In genomic region chr5:140734354-140734753, GRCh38 we compare ENCODE assay signal across 10 cellular contexts. TPM values are rescaled to one million over a fixed set of nuclear protein-coding genes. Genes with fewer than 3 reads are reported as not detected.
DNase-seq lines count a peak whose midpoint lies in the region; TF ChIP-seq lines count a peak whose summit lies in the region.
"Had no signal": no experiment of that assay in that cellular context is flagged by ENCODE, and none has a peak within 500 bp of the region (broad histone marks: within the 10 kb centered on the region; RNA-seq: fewer than 3 reads in every experiment).

No MANE protein-coding gene starts in this region.

- H3K4me1 Mint-ChIP-seq in Caco-2 (ENCODE audit: low read depth, unreplicated experiment): no peaks in the 10 kb centered on the region
- H3K4me1 Mint-ChIP-seq: natural killer cell had no signal

- no peak overlapping the region for H3K27ac Mint-ChIP-seq in Caco-2 (ENCODE audit: unreplicated experiment)
- H3K27ac Mint-ChIP-seq: natural killer cell had no signal

- no peaks in the 10 kb centered on the region for H3K36me3 Mint-ChIP-seq in Caco-2 (ENCODE audit: insufficient read depth, unreplicated experiment)
- H3K36me3 Mint-ChIP-seq: natural killer cell had no signal

- no peaks in the 10 kb centered on the region for H3K4me1 ChIP-seq in Caco-2

- H3K27me3 Mint-ChIP-seq in Caco-2 (ENCODE audit: insufficient read depth, unreplicated experiment): peaks cover 13% of the 10 kb centered on the region

- H3K4me3 ChIP-seq in Caco-2 (ENCODE audit: low read depth, low read length) (no peak overlapping the region), MG63 (no peak overlapping the region)

- no TSS peak for BruUV-seq in Caco-2 (replicated peaks; lab: Mats Ljungman, UMichigan)

- H3K36me3 ChIP-seq in Caco-2 (ENCODE audit: control insufficient read depth, insufficient read depth, low read length): no peaks in the 10 kb centered on the region
- no peaks in the 10 kb centered on the region for H3K36me3 ChIP-seq in MG63

- peak; percentile 50 to 52 for DNase-seq in Caco-2
- DNase-seq in MG63: peak; percentile 14
- peak; percentile 22 for DNase-seq in cerebellar cortex (ENCODE audit: low spot score)
- DNase-seq in myocyte (ENCODE audit: low read depth): peak; percentile 23
- DNase-seq in NCI-H1417 treated with DMSO at 0.1 percent for 48 hours (lab: John Stamatoyannopoulos, UW): no peak
- no peak for DNase-seq in stimulated activated CD4-positive, alpha-beta T cell treated with anti-CD3 and anti-CD28 coated beads, Interleukin-4, amount 100 ng/mL, for 24 hours
- DNase-seq in Kasumi-1 (lab: John Stamatoyannopoulos, UW): no peak
- no peak for DNase-seq in middle frontal gyrus (ENCODE audit: extremely low spot score, low spot score)
- DNase-seq: activated CD4-positive, alpha-beta T cell treated with anti-CD3 and anti-CD28 coated beads, Interleukin-2, amount 50 U/mL, for 1 hour; natural killer cell had no signal

- H3K27me3 ChIP-seq in Caco-2 (replicated peaks; ENCODE audit: control insufficient read depth, insufficient read depth, low read length): no peaks in the 10 kb centered on the region
- H3K27me3 ChIP-seq in MG63: peaks cover 17% of the 10 kb centered on the region

- no peak overlapping the region for H3K4me3 Mint-ChIP-seq in Caco-2 (ENCODE audit: unreplicated experiment)
- H3K4me3 Mint-ChIP-seq: natural killer cell had no signal

- TF ChIP-seq CTCF in Caco-2 (IDR thresholded peaks at IDR 0.05; ENCODE audit: insufficient read depth in 1 of 2, low read depth in 1 of 2, low read length in 1 of 2, severe bottlenecking in 1 of 2, unreplicated experiment in 1 of 2): peak; percentile 34 to 39

- POLR2A ChIA-PET in Caco-2 (lab: Charles Lee): no interaction called here

- intact Hi-C loops in Caco-2 (cut with micrococcal nuclease; ENCODE audit: unreplicated experiment): no loop called here

- H3K9me3 Mint-ChIP-seq in Caco-2 (ENCODE audit: unreplicated experiment): no peaks in the 10 kb centered on the region
- H3K9me3 Mint-ChIP-seq: natural killer cell had no signal

- no peaks in the 10 kb centered on the region for H3K9me3 ChIP-seq in Caco-2
- H3K9me3 ChIP-seq in MG63: peaks cover 3% of the 10 kb centered on the region; the same call in 1 of the 2 replicates

- CTCF ChIA-PET in Caco-2 (lab: Charles Lee): interaction anchor here (0.7 kb wide), 1 partner anchor 304 kb away, joined by 3 read pairs; no protein-coding TSS in a partner anchor

RNA-seq across cellular contexts. Expression of gene ZMAT2, which starts 34.1 kb away (rescaled TPM):
- 73.1 and 76.6 TPM in 2 replicates for total RNA-seq in Caco-2 (2022)
- total RNA-seq in MG63 (2014; rRNA removed; shearing (Covaris generic); ENCODE audit: low replicate concordance): 72.7 and 90.9 TPM in 2 replicates
- total RNA-seq in myocyte: 46.7 and 61.3 TPM in 2 replicates
- 98.9 TPM for polyA plus RNA-seq in myocyte (2012)

RNA-seq across cellular contexts. Expression of gene HARS2, which starts 43.1 kb away (rescaled TPM):
- total RNA-seq in Caco-2 (2022) (36.5 and 38.6 TPM in 2 replicates), myocyte (24.4 and 30.9 TPM in 2 replicates)
- 41.8 and 50.1 TPM in 2 replicates for total RNA-seq in MG63 (2014; rRNA removed; shearing (Covaris generic); ENCODE audit: low replicate concordance)
- polyA plus RNA-seq in myocyte (2012): 26.5 TPM

RNA-seq across cellular contexts. Expression of gene HARS1, which starts 43.2 kb away (rescaled TPM):
- 82.4 and 83.5 TPM in 2 replicates for total RNA-seq in Caco-2 (2022)
- 96.9 and 116 TPM in 2 replicates for total RNA-seq in MG63 (2014; rRNA removed; shearing (Covaris generic); ENCODE audit: low replicate concordance)
- 49.4 and 52.5 TPM in 2 replicates for total RNA-seq in myocyte
- 77.2 TPM for polyA plus RNA-seq in myocyte (2012)

RNA-seq across cellular contexts. Expression of gene PCDHA1, which starts 51.6 kb away (rescaled TPM):
- total RNA-seq in Caco-2 (2022) (0.07 TPM in 1 of 2 replicates, not detected in the other), myocyte (0.10 TPM in 1 of 2 replicates, not detected in the other)
- total RNA-seq in MG63 (2014; rRNA removed; shearing (Covaris generic); ENCODE audit: low replicate concordance): 0.10 TPM in 1 of 2 replicates, not detected in the other
- 0.01 TPM for polyA plus RNA-seq in myocyte (2012)
- total RNA-seq: natural killer cell had no signal

Comparison
In these comparisons a context has a peak if more than half of its experiments do, and no peak if none do; other contexts are left out.
1. DNase-seq: peak in Caco-2 (2 of 2), MG63 (single experiment), cerebellar cortex (single experiment) and myocyte (single experiment); none in NCI-H1417 treated with DMSO at 0.1 percent for 48 hours (single experiment), stimulated activated CD4-positive, alpha-beta T cell treated with anti-CD3 and anti-CD28 coated beads, Interleukin-4, amount 100 ng/mL, for 24 hours (single experiment), Kasumi-1 (0 of 2) and middle frontal gyrus (single experiment).